ENCODE assay signal across 8 cellular contexts in the genomic region with DNA sequence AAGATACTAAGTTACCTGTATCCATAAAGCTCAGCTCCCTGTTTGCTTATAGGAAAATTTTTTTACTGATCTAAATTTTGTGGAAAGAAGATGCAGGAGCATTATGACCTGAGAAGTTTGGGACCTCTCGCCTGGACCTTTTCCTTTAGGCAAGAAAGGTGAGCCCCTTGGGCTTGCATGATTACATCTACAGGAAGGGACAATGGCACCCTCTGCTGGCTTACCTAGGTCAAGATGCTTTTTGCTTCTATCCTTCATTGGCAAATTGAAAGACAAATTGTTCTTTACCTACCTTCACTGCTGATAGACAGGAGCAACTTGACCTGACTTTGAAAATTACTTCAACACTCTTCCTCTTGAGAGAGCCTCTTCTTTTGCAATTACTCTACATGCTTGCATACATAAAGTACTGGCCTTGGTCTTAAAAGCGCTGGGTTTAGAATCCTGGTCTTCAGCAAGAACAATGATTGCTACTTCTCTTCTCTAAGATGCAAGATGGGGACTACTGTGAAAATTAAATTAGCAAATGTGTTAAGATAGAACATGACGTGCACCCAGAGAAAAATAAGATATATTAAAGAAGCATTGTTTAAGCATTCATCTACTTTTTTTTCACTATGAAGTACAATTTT.
DNase-seq lines count a peak whose midpoint lies in the region; ATAC-seq, FAIRE-seq and TF ChIP-seq lines count a peak whose summit lies in the region.

No MANE protein-coding gene starts in this region.

- TF ChIP-seq CTCF in AG09309 (IDR thresholded peaks at IDR 0.05; ENCODE audit: control insufficient read depth, insufficient read depth, low read depth, low read length, missing control alignments), result peak; percentile 80
- peak; percentile 53 to 68 (median 66) for TF ChIP-seq CTCF in GM12878 (IDR thresholded peaks at IDR 0.05 in 2 of 3, conservative IDR thresholded peaks at IDR 0.05 in 1 of 3; ENCODE audit: control insufficient read depth in 2 of 3, extremely low read depth in 1 of 3, insufficient read depth in 1 of 3, low read depth in 3 of 3, low read length in 3 of 3)
- peak; percentile 73 for TF ChIP-seq CTCF in HepG2 (CRISPR knock-in tag; IDR thresholded peaks at IDR 0.05)

- H3K27ac ChIP-seq in GM12878 (ENCODE audit: control insufficient read depth, insufficient read depth), result no peak overlapping the region
- H3K27ac ChIP-seq in HepG2 (ENCODE audit: extremely low read length, insufficient read depth, low read length), result no peak overlapping the region

- SMC1A ChIA-PET in GM12878 (lab: Charles Lee; ENCODE audit: uncharacterized antibody, unreplicated experiment), result interaction anchor here (1.1 to 1.3 kb wide), 2 partner anchors 8 to 30 kb away, joined by 3 to 4 read pairs; no protein-coding TSS in a partner anchor

- H3K4me1 ChIP-seq in GM12878 (ENCODE audit: control insufficient read depth, insufficient read depth, low read length) (no peaks in the 10 kb centered on the region), HepG2 (ENCODE audit: insufficient read depth, low read length) (no peaks in the 10 kb centered on the region)

- no TSS peak for BruUV-seq in GM12878 (replicated peaks; lab: Mats Ljungman, UMichigan)
- BruUV-seq in HepG2 (replicated peaks; lab: Mats Ljungman, UMichigan), result no TSS peak

- no peaks in the 10 kb centered on the region for H3K9me3 ChIP-seq in GM12878 (replicated peaks; ENCODE audit: control insufficient read depth, insufficient read depth, low read length)
- H3K9me3 ChIP-seq in HepG2 (ENCODE audit: low read length), result no peaks in the 10 kb centered on the region

- H2AFZ ChIP-seq in GM12878 (ENCODE audit: control insufficient read depth, low read depth, low read length) (no peak overlapping the region), HepG2 (ENCODE audit: low read length) (no peak overlapping the region)

- TF ChIP-seq RAD21 in GM12878 (IDR thresholded peaks at IDR 0.05; ENCODE audit: insufficient read depth, low read depth, low read length) (peak; percentile 59), HepG2 (CRISPR knock-in tag; IDR thresholded peaks at IDR 0.05) (0 out of 2 replicates have a peak, but pooled peaks have one; percentile 13)

- H3K4me2 ChIP-seq in GM12878 (ENCODE audit: control insufficient read depth, insufficient read depth) (no peak overlapping the region), HepG2 (ENCODE audit: low read depth, low read length) (no peak overlapping the region)

- RAD21 ChIA-PET in GM12878 (lab: Charles Lee; ENCODE audit: unreplicated experiment), result interaction anchor here (0.6 kb wide), 1 partner anchor 1230 kb away, joined by 4 read pairs; no protein-coding TSS in a partner anchor

- 23% methylated on average over 3 of the region's 3 CpGs for WGBS in GM12878 (ENCODE audit: insufficient coverage, insufficient replicate concordance, low lambda C conversion rate, missing lambda C conversion rate)
- 16% methylated on average over 3 of the region's 3 CpGs for WGBS in HepG2 (ENCODE audit: low lambda C conversion rate)

- intact Hi-C loops in GM12878 (cut with micrococcal nuclease; ENCODE audit: unreplicated experiment) (loop anchor here (5.0 to 10.0 kb wide), 2 partner anchors 452 to 571 kb away; no protein-coding TSS in a partner anchor), HepG2 (cut with micrococcal nuclease; ENCODE audit: unreplicated experiment) (no loop called here)

- DNase-seq in AG09309 (ENCODE audit: low read depth) (no peak), NCI-H1105 (lab: John Stamatoyannopoulos, UW) (peak; percentile 13), GM12878 (ENCODE audit: low read depth, low spot score) (no peak), HepG2 (ENCODE audit: low spot score) (peak; percentile 18), NCI-H510A treated with DMSO at 0.1 percent for 48 hours (lab: John Stamatoyannopoulos, UW) (no peak), cerebellum (ENCODE audit: low spot score) (no peak)

- ATAC-seq in GM18508 (IDR thresholded peaks at IDR 0.05; ENCODE audit: insufficient read depth, unreplicated experiment) (peak; percentile 52), GM12878 (peak; percentile 65), HepG2 (peak; percentile 66), GM21526 (IDR thresholded peaks at IDR 0.05; ENCODE audit: low FRiP score, unreplicated experiment) (no peak)

- H4K20me1 ChIP-seq in GM12878 (ENCODE audit: control insufficient read depth, insufficient read depth) (no peaks in the 10 kb centered on the region), HepG2 (ENCODE audit: insufficient read depth, low read length) (no peaks in the 10 kb centered on the region)

- FAIRE-seq in GM12878 (lab: Jason Lieb, UNC) (peak; percentile 61), HepG2 (lab: Jason Lieb, UNC) (peak; percentile 74)

- H3K27me3 ChIP-seq in GM12878 (replicated peaks in 1 of 2; ENCODE audit: control insufficient read depth in 2 of 2, insufficient read depth in 2 of 2, low read length in 1 of 2) (no peaks in the 10 kb centered on the region), HepG2 (ENCODE audit: control insufficient read depth in 1 of 2, insufficient read depth in 2 of 2, low read length in 2 of 2) (no peaks in the 10 kb centered on the region)

- TF ChIP-seq POLR2A in GM12878 (IDR thresholded peaks at IDR 0.05; ENCODE audit: low read depth, low read length) (no peak), HepG2 (IDR thresholded peaks at IDR 0.05; ENCODE audit: insufficient read depth in 1 of 2, low read depth in 2 of 2, low read length in 2 of 2) (no peak)

- TF ChIP-seq EP300 in GM12878 (IDR thresholded peaks at IDR 0.05; ENCODE audit: borderline replicate concordance in 1 of 2, control insufficient read depth in 1 of 2, low read depth in 2 of 2, low read length in 2 of 2), result no peak
- no peak for TF ChIP-seq EP300 in HepG2 (IDR thresholded peaks at IDR 0.05; ENCODE audit: low read depth in 2 of 2, low read length in 2 of 2)
- no peak for TF ChIP-seq EP300 in HepG2 (CRISPR knock-in tag; IDR thresholded peaks at IDR 0.05; ENCODE audit: borderline replicate concordance)

- H3K4me3 ChIP-seq in AG09309 (ENCODE audit: control insufficient read depth, low read depth, low read length) (no peak overlapping the region), GM12878 (no peak overlapping the region), HepG2 (replicated peaks in 1 of 3; ENCODE audit: insufficient read depth in 1 of 3, low read depth in 2 of 3, low read length in 3 of 3) (no peak overlapping the region)

- no peaks in the 10 kb centered on the region for H3K36me3 ChIP-seq in GM12878 (ENCODE audit: control insufficient read depth in 2 of 2, insufficient read depth in 2 of 2, low read length in 1 of 2)
- no peaks in the 10 kb centered on the region for H3K36me3 ChIP-seq in HepG2 (replicated peaks in 1 of 2; ENCODE audit: control insufficient read depth in 1 of 2, insufficient read depth in 2 of 2, low read length in 2 of 2)

- CTCF ChIA-PET in GM12878 (lab: Yijun Ruan, JAX), result interaction anchor here (0.7 to 2.8 kb wide), 8 partner anchors 11 to 1749 kb away, joined by 3 to 9 read pairs (median 3); no protein-coding TSS in a partner anchor
- CTCF ChIA-PET in HepG2 (lab: Yijun Ruan, JAX; ENCODE audit: low intra/inter-chr PET ratio, low total read pairs), result no interaction called here

- H3K9ac ChIP-seq in GM12878 (ENCODE audit: control insufficient read depth, insufficient read depth, low read length), result no peak overlapping the region
- no peak overlapping the region for H3K9ac ChIP-seq in HepG2 (ENCODE audit: insufficient read depth, low read depth, low read length)

- in situ Hi-C loops in GM12878 (cut with MboI), result no loop called here
- in situ Hi-C loops in HepG2 (cut with HindIII; ENCODE audit: extremely low pct_ligation_motif_present, low pct_unique_long_range_greater_than_20kb), result loop anchor here (25.0 kb wide), 1 partner anchor 576 kb away; no protein-coding TSS in a partner anchor

- POLR2A ChIA-PET in GM12878 (lab: Charles Lee) (interaction anchor here (0.6 kb wide), 1 partner anchor 864 kb away, joined by 4 read pairs; no protein-coding TSS in a partner anchor), HepG2 (lab: Yijun Ruan, JAX) (no interaction called here)

- no peaks in the 10 kb centered on the region for H3K79me2 ChIP-seq in GM12878 (ENCODE audit: control insufficient read depth, insufficient read depth, low read length)
- H3K79me2 ChIP-seq in HepG2 (ENCODE audit: insufficient read depth, low read length), result no peaks in the 10 kb centered on the region

TF ChIP-seq in GM12878, 131 proteins besides CTCF, POLR2A, EP300 and RAD21 (continues in another document):
- TF ChIP-seq TARDBP (IDR thresholded peaks at IDR 0.05; ENCODE audit: borderline replicate concordance), result no peak
- TF ChIP-seq ZNF384 (IDR thresholded peaks at IDR 0.05; ENCODE audit: borderline replicate concordance, low read depth, low read length), result no peak
- no peak for TF ChIP-seq NR2C2 (IDR thresholded peaks at IDR 0.05; ENCODE audit: borderline replicate concordance, control insufficient read depth, insufficient read length, low read depth)

TF ChIP-seq in HepG2, 621 proteins besides CTCF, POLR2A, EP300 and RAD21 (continues in another document):
- TF ChIP-seq U2AF1 (optimal IDR thresholded peaks at IDR 0.05; ENCODE audit: low read depth, low read length) (no peak), GZF1 (CRISPR knock-in tag; IDR thresholded peaks at IDR 0.05) (no peak), STAG1 (CRISPR knock-in tag; IDR thresholded peaks at IDR 0.05) (peak; percentile 61), KLF12 (CRISPR knock-in tag; IDR thresholded peaks at IDR 0.05; ENCODE audit: borderline replicate concordance) (no peak), NFIB (CRISPR knock-in tag; IDR thresholded peaks at IDR 0.05; ENCODE audit: borderline replicate concordance) (no peak), SP2 (CRISPR knock-in tag; IDR thresholded peaks at IDR 0.05) (no peak), ZNF614 (CRISPR knock-in tag; IDR thresholded peaks at IDR 0.05; ENCODE audit: borderline replicate concordance) (no peak), KAT8 (CRISPR knock-in tag; IDR thresholded peaks at IDR 0.05) (no peak), ZNF33B (CRISPR knock-in tag; IDR thresholded peaks at IDR 0.05) (no peak), ZMYM4 (CRISPR knock-in tag; IDR thresholded peaks at IDR 0.05) (no peak)
- TF ChIP-seq, protein P1, sequence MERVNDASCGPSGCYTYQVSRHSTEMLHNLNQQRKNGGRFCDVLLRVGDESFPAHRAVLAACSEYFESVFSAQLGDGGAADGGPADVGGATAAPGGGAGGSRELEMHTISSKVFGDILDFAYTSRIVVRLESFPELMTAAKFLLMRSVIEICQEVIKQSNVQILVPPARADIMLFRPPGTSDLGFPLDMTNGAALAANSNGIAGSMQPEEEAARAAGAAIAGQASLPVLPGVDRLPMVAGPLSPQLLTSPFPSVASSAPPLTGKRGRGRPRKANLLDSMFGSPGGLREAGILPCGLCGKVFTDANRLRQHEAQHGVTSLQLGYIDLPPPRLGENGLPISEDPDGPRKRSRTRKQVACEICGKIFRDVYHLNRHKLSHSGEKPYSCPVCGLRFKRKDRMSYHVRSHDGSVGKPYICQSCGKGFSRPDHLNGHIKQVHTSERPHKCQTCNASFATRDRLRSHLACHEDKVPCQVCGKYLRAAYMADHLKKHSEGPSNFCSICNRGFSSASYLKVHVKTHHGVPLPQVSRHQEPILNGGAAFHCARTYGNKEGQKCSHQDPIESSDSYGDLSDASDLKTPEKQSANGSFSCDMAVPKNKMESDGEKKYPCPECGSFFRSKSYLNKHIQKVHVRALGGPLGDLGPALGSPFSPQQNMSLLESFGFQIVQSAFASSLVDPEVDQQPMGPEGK (CRISPR knock-in tag; IDR thresholded peaks at IDR 0.05), result no peak

Comparison
In these comparisons a context has a peak if more than half of its experiments do, and no peak if none do; other contexts are left out.
1. DNase-seq: peak in NCI-H1105 (single experiment) and HepG2 (single experiment); none in AG09309 (single experiment), GM12878 (single experiment), NCI-H510A treated with DMSO at 0.1 percent for 48 hours (single experiment) and cerebellum (single experiment).
2. Peak in every context shown above with its lines, with median percentiles within 50 percentile points of each other: CTCF ChIP-seq.